Comparison of ENCODE assay signal across 20 cellular contexts in genomic region chr2:237515166-237515565, GRCh38. TPM values are rescaled to one million over a fixed set of nuclear protein-coding genes. Genes with fewer than 3 reads are reported as not detected.
"Had no signal": no experiment of that assay in that cellular context is flagged by ENCODE, and none has a peak within 500 bp of the region (broad histone marks: within the 10 kb centered on the region; RNA-seq: fewer than 3 reads in every experiment).

No MANE protein-coding gene starts in this region.

- H3K9me3 ChIP-seq: mucosa of descending colon, spleen, suprapubic skin had no signal

- H3K27ac ChIP-seq: spleen, suprapubic skin had no signal

- H3K4me1 Mint-ChIP-seq: activated B cell treated with CpG ODN at 0.5 μM for 24 hours; activated CD4-positive, alpha-beta T cell treated with anti-CD3 and anti-CD28 coated beads, Interleukin-2, amount 10 ng/mL, durations not matched to agents 24 days and 14 days; activated naive CD8-positive, alpha-beta T cell treated with anti-CD3 and anti-CD28 coated beads, Interleukin-2, amount 10 ng/mL, durations not matched to agents 7 days and 5 days; naive thymus-derived CD4-positive, alpha-beta T cell had no signal

- H3K27me3 ChIP-seq: suprapubic skin had no signal

- H3K4me3 Mint-ChIP-seq: activated B cell treated with CpG ODN at 0.5 μM for 24 hours; activated CD4-positive, alpha-beta T cell treated with anti-CD3 and anti-CD28 coated beads, Interleukin-2, amount 10 ng/mL, durations not matched to agents 24 days and 14 days; activated naive CD8-positive, alpha-beta T cell treated with anti-CD3 and anti-CD28 coated beads, Interleukin-2, amount 10 ng/mL, durations not matched to agents 7 days and 5 days; effector memory CD8-positive, alpha-beta T cell; memory B cell; naive thymus-derived CD4-positive, alpha-beta T cell; stimulated activated naive CD8-positive, alpha-beta T cell treated with anti-CD3 and anti-CD28 coated beads, Interleukin-15, Interleukin-2, amounts not matched to agents 100 ng/mL and 50 ng/mL, for 24 hours; type B pancreatic cell had no signal

- H3K27me3 Mint-ChIP-seq: stimulated activated naive CD8-positive, alpha-beta T cell treated with anti-CD3 and anti-CD28 coated beads, Interleukin-15, Interleukin-2, amounts not matched to agents 100 ng/mL and 50 ng/mL, for 24 hours; type B pancreatic cell had no signal

- DNase-seq: activated B cell treated with CpG ODN at 0.5 μM for 24 hours; activated CD4-positive, alpha-beta T cell treated with anti-CD3 and anti-CD28 coated beads, Interleukin-2, amount 10 ng/mL, durations not matched to agents 24 days and 14 days; activated CD8-positive, alpha-beta memory T cell treated with anti-CD3 and anti-CD28 coated beads for 24 hours; activated naive CD8-positive, alpha-beta T cell treated with anti-CD3 and anti-CD28 coated beads, Interleukin-2, amount 10 ng/mL, durations not matched to agents 7 days and 5 days; anterior cingulate cortex; dermis blood vessel endothelial cell; effector memory CD8-positive, alpha-beta T cell; foreskin melanocyte; head of caudate nucleus; mucosa of descending colon; naive thymus-derived CD4-positive, alpha-beta T cell; spleen had no signal

- H3K9me3 Mint-ChIP-seq: activated B cell treated with CpG ODN at 0.5 μM for 24 hours; activated naive CD8-positive, alpha-beta T cell treated with anti-CD3 and anti-CD28 coated beads, Interleukin-2, amount 10 ng/mL, durations not matched to agents 7 days and 5 days; effector memory CD8-positive, alpha-beta T cell; stimulated activated naive CD8-positive, alpha-beta T cell treated with anti-CD3 and anti-CD28 coated beads, Interleukin-15, Interleukin-2, amounts not matched to agents 100 ng/mL and 50 ng/mL, for 24 hours; type B pancreatic cell had no signal

- H3K27ac Mint-ChIP-seq: activated B cell treated with CpG ODN at 0.5 μM for 24 hours; activated CD4-positive, alpha-beta T cell treated with anti-CD3 and anti-CD28 coated beads, Interleukin-2, amount 10 ng/mL, durations not matched to agents 24 days and 14 days; activated naive CD8-positive, alpha-beta T cell treated with anti-CD3 and anti-CD28 coated beads, Interleukin-2, amount 10 ng/mL, durations not matched to agents 7 days and 5 days; memory B cell; naive thymus-derived CD4-positive, alpha-beta T cell; stimulated activated naive CD8-positive, alpha-beta T cell treated with anti-CD3 and anti-CD28 coated beads, Interleukin-15, Interleukin-2, amounts not matched to agents 100 ng/mL and 50 ng/mL, for 24 hours; type B pancreatic cell had no signal

- H3K36me3 ChIP-seq: spleen, suprapubic skin had no signal

- H3K4me3 ChIP-seq: mucosa of descending colon, spleen, suprapubic skin had no signal

- H3K36me3 Mint-ChIP-seq: activated naive CD8-positive, alpha-beta T cell treated with anti-CD3 and anti-CD28 coated beads, Interleukin-2, amount 10 ng/mL, durations not matched to agents 7 days and 5 days; memory B cell; naive thymus-derived CD4-positive, alpha-beta T cell; type B pancreatic cell had no signal

- ATAC-seq: effector memory CD8-positive, alpha-beta T cell; mucosa of descending colon; naive thymus-derived CD4-positive, alpha-beta T cell; sciatic nerve had no signal

RNA-seq across cellular contexts. Expression of gene MLPH, which starts 28.1 kb away (rescaled TPM):
- total RNA-seq: activated B cell treated with CpG ODN at 0.5 μM for 24 hours; activated CD4-positive, alpha-beta T cell treated with anti-CD3 and anti-CD28 coated beads, Interleukin-2, amount 10 ng/mL, durations not matched to agents 24 days and 14 days; activated naive CD8-positive, alpha-beta T cell treated with anti-CD3 and anti-CD28 coated beads, Interleukin-2, amount 10 ng/mL, durations not matched to agents 7 days and 5 days; naive thymus-derived CD4-positive, alpha-beta T cell; T-helper 2 cell treated with Interferon-gamma antibody and Interleukin-4, amounts not matched to agents 100 ng/mL and 5 ng/mL, for 36 hours had no signal
- polyA plus RNA-seq: naive thymus-derived CD4-positive, alpha-beta T cell had no signal

RNA-seq across cellular contexts. Expression of gene PRLH, which starts 51.2 kb away (rescaled TPM):
- total RNA-seq: activated B cell treated with CpG ODN at 0.5 μM for 24 hours; activated CD4-positive, alpha-beta T cell treated with anti-CD3 and anti-CD28 coated beads, Interleukin-2, amount 10 ng/mL, durations not matched to agents 24 days and 14 days; activated naive CD8-positive, alpha-beta T cell treated with anti-CD3 and anti-CD28 coated beads, Interleukin-2, amount 10 ng/mL, durations not matched to agents 7 days and 5 days; cerebellum; dermis blood vessel endothelial cell; fibroblast of lung; mucosa of descending colon; naive thymus-derived CD4-positive, alpha-beta T cell; sciatic nerve; spleen; suprapubic skin; T-helper 2 cell treated with Interferon-gamma antibody and Interleukin-4, amounts not matched to agents 100 ng/mL and 5 ng/mL, for 36 hours had no signal
- polyA plus RNA-seq: fibroblast of lung; naive thymus-derived CD4-positive, alpha-beta T cell; spleen had no signal
